ENCODE assay signal across 10 cellular contexts in the genomic region with DNA sequence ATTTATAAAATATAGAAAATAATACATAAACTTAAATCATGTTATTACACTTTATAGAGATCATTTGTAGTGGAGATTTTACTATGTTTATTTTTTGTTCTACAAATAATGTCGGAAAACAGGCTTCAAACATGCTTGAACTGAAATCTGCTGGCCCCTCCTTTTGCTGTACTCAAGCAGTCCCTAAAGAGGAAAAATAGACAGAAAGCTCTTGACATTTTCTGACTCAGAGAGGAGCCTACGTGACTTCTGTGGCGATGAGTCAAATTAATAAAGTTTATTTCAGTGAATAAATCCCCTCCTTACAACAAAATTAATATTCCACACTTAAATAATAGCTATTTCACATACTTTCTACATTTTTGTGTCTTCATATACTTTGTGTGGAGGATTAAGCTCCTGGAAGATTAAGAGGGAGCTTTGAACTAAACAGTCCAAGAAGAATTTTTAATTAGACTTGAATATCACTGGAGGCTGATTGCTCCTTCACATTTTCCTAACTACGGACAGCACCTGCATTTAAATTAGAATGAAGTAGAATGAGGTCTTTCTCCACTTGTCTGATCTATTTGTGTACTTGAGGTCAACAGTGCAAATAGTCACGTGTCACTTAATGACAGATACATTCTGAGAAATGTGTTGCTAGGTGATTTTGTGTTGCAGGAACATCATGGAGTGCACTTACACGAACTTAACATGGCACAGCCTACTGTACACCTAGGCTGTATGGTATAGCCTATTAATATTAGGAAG. TPM values are rescaled to one million over a fixed set of nuclear protein-coding genes. Genes with fewer than 3 reads are reported as not detected.
DNase-seq lines count a peak whose midpoint lies in the region; ATAC-seq, FAIRE-seq and TF ChIP-seq lines count a peak whose summit lies in the region.
"Had no signal": no experiment of that assay in that cellular context is flagged by ENCODE, and none has a peak within 500 bp of the region (broad histone marks: within the 10 kb centered on the region; RNA-seq: fewer than 3 reads in every experiment).

No MANE protein-coding gene starts in this region.

- intact Hi-C loops in kidney (cut with DNase I), result no loop called here

- H3K36me3 Mint-ChIP-seq in naive B cell (peaks cover 1 to 8% of the 10 kb centered on the region in 2 donors), H9 (ENCODE audit: insufficient read depth in 1 of 3, low read depth in 3 of 3) (no peaks in the 10 kb centered on the region)

- no peaks in the 10 kb centered on the region for H3K79me2 ChIP-seq in OCI-LY3 (ENCODE audit: low read length)
- H3K79me2 ChIP-seq in H9 (ENCODE audit: insufficient read depth, low read length), result no peaks in the 10 kb centered on the region

- no peak overlapping the region for H2BK15ac ChIP-seq in H9 (ENCODE audit: low read depth, low read length)
- no peak overlapping the region for H2BK15ac ChIP-seq in neuronal stem cell (ENCODE audit: low read length)

- DNase-seq in GM13976 (ENCODE audit: low spot score) (peak; percentile 51), naive B cell (no peak), H9 (no peak), kidney (no peak), neuronal stem cell (ENCODE audit: low spot score) (no peak)
- no peak for DNase-seq in activated CD8-positive, alpha-beta memory T cell treated with anti-CD3 and anti-CD28 coated beads for 24 hours
- DNase-seq: stimulated activated CD4-positive, alpha-beta T cell treated with anti-CD3 and anti-CD28 coated beads, Interleukin-15, amount 100 ng/mL, for 24 hours had no signal

- no peak overlapping the region for H3K27ac Mint-ChIP-seq in naive B cell
- H3K27ac Mint-ChIP-seq in H9, result no peak overlapping the region

- no peak for FAIRE-seq in kidney (lab: Jason Lieb, UNC)

- TF ChIP-seq CTCF in GM13976 (IDR thresholded peaks at IDR 0.05; ENCODE audit: borderline replicate concordance, control extremely low read depth, extremely low read depth, insufficient read depth, missing control alignments) (no peak), OCI-LY3 (IDR thresholded peaks at IDR 0.05; ENCODE audit: low read depth, low read length) (no peak), H9 (conservative IDR thresholded peaks at IDR 0.05) (no peak), kidney (IDR thresholded peaks at IDR 0.05; ENCODE audit: borderline replicate concordance, extremely low read depth, insufficient read depth) (no peak)

- peaks cover 20% of the 10 kb centered on the region for H3K4me1 ChIP-seq in OCI-LY3 (ENCODE audit: low read length)
- no peaks in the 10 kb centered on the region for H3K4me1 ChIP-seq in H9 (ENCODE audit: insufficient read depth, low read length)
- no peaks in the 10 kb centered on the region for H3K4me1 ChIP-seq in kidney (ENCODE audit: control insufficient read depth in 1 of 2, insufficient read depth in 1 of 2, low read depth in 1 of 2, low read length in 2 of 2)
- peaks cover 0 to 3% of the 10 kb centered on the region in 2 donors for H3K4me1 ChIP-seq in neuronal stem cell (ENCODE audit: control insufficient read depth in 2 of 2, insufficient read depth in 1 of 2, low read depth in 1 of 2, low read length in 2 of 2)

- H3K9me3 ChIP-seq in OCI-LY3 (ENCODE audit: insufficient read depth, low read length) (no peaks in the 10 kb centered on the region), H9 (ENCODE audit: control insufficient read depth, low read depth, low read length) (no peaks in the 10 kb centered on the region), kidney (ENCODE audit: control insufficient read depth in 1 of 2, low read length in 2 of 2) (no peaks in the 10 kb centered on the region), neuronal stem cell (replicated peaks in 1 of 2; ENCODE audit: control insufficient read depth in 2 of 2, insufficient read depth in 1 of 2, low read depth in 1 of 2, low read length in 2 of 2) (no peaks in the 10 kb centered on the region)

- H2AK5ac ChIP-seq in H9 (ENCODE audit: insufficient read length, low read length), result no peak overlapping the region
- H2AK5ac ChIP-seq in neuronal stem cell (ENCODE audit: low read depth, low read length), result no peak overlapping the region

- H3K27me3 ChIP-seq in OCI-LY3 (ENCODE audit: low read depth, low read length), result peaks cover 13% of the 10 kb centered on the region; the same call in 1 of the 2 replicates
- H3K27me3 ChIP-seq in H9 (ENCODE audit: insufficient read depth, low read length), result peaks cover 6% of the 10 kb centered on the region; the same call in 1 of the 2 replicates
- peaks cover 0 to 4% (median 0%) of the 10 kb centered on the region in 3 experiments for H3K27me3 ChIP-seq in neuronal stem cell (ENCODE audit: control insufficient read depth in 3 of 3, insufficient read depth in 3 of 3, low read depth in 1 of 3, low read length in 3 of 3)

- H3K4ac ChIP-seq in H9 (ENCODE audit: low read depth, low read length), result no peak overlapping the region
- H3K4ac ChIP-seq in neuronal stem cell (ENCODE audit: low read length), result no peak overlapping the region

- peak; percentile 32 to 65 for ATAC-seq in naive B cell (ENCODE audit: low read depth in 2 of 2)

- H3K18ac ChIP-seq in H9 (ENCODE audit: insufficient read length, low read depth, low read length), result no peak overlapping the region
- no peak overlapping the region for H3K18ac ChIP-seq in neuronal stem cell (ENCODE audit: low read length)

- in situ Hi-C loops in GM13976 (cut with MboI; ENCODE audit: low sequenced_read_pairs, unreplicated experiment), result no loop called here

- H3K9me3 Mint-ChIP-seq in naive B cell (peaks cover 0 to 3% (median 0%) of the 10 kb centered on the region in 7 donors), H9 (no peaks in the 10 kb centered on the region)

- H3K14ac ChIP-seq in H9 (ENCODE audit: insufficient read depth, low read length) (no peak overlapping the region), neuronal stem cell (ENCODE audit: low read length) (no peak overlapping the region)

- H3K9ac ChIP-seq in OCI-LY3 (ENCODE audit: low read length) (no peak overlapping the region), H9 (ENCODE audit: extremely low read depth, insufficient read length, low read length) (no peak overlapping the region), kidney (ENCODE audit: low read length in 2 of 2) (no peak overlapping the region), neuronal stem cell (ENCODE audit: low read depth, low read length, poor library complexity) (no peak overlapping the region)

- H4K91ac ChIP-seq in H9 (ENCODE audit: insufficient read length, low read depth, low read length) (no peak overlapping the region), neuronal stem cell (ENCODE audit: low read depth, low read length, poor library complexity) (no peak overlapping the region)

- H4K5ac ChIP-seq in H9 (ENCODE audit: insufficient read length, low read depth, low read length), result no peak overlapping the region

- no peak overlapping the region for H2BK20ac ChIP-seq in H9 (ENCODE audit: low read depth, low read length, poor library complexity, severe bottlenecking)

- no peak overlapping the region for H3K56ac ChIP-seq in H9 (ENCODE audit: insufficient read length, low read depth, low read length)

- H3K79me1 ChIP-seq in H9 (ENCODE audit: insufficient read depth, low read depth, low read length, poor library complexity, severe bottlenecking) (no peaks in the 10 kb centered on the region), neuronal stem cell (ENCODE audit: low read depth, low read length) (no peaks in the 10 kb centered on the region)

- H3T11ph ChIP-seq in H9 (ENCODE audit: low read length), result no peak overlapping the region

- WGBS in H9 (ENCODE audit: extremely low coverage, insufficient read length, low lambda C conversion rate), result no CpG with 5 or more reads among the region's 6 CpGs
- no CpG with 5 or more reads among the region's 6 CpGs for WGBS in neuronal stem cell (ENCODE audit: extremely low coverage in 2 of 2, insufficient read length in 2 of 2, insufficient replicate concordance in 1 of 2), 2 donors

- H3K27me3 Mint-ChIP-seq in naive B cell (peaks cover 7 to 20% (median 20%) of the 10 kb centered on the region in 3 donors), H9 (ENCODE audit: low read depth) (peaks cover 33% of the 10 kb centered on the region)

- H3K36me3 ChIP-seq in OCI-LY3 (replicated peaks; ENCODE audit: low read depth, low read length), result no peaks in the 10 kb centered on the region
- no peaks in the 10 kb centered on the region for H3K36me3 ChIP-seq in kidney (ENCODE audit: control insufficient read depth in 1 of 2, insufficient read depth in 2 of 2, low read length in 2 of 2)
- no peaks in the 10 kb centered on the region for H3K36me3 ChIP-seq in neuronal stem cell (replicated peaks in 1 of 2; ENCODE audit: control insufficient read depth in 2 of 2, insufficient read depth in 2 of 2, low read length in 2 of 2)

- H3K23ac ChIP-seq in H9 (ENCODE audit: insufficient read length, low read depth, low read length) (no peak overlapping the region), neuronal stem cell (ENCODE audit: low read depth, low read length, poor library complexity) (no peak overlapping the region)

- no peaks in the 10 kb centered on the region for H3K23me2 ChIP-seq in H9 (ENCODE audit: insufficient read length, low read depth, low read length, poor library complexity, severe bottlenecking)

- peak overlapping the region; percentile 44 for H3K4me2 ChIP-seq in OCI-LY3 (ENCODE audit: low read length)
- no peak overlapping the region for H3K4me2 ChIP-seq in H9 (ENCODE audit: insufficient read depth, insufficient read length, low read length)
- no peak overlapping the region for H3K4me2 ChIP-seq in neuronal stem cell (ENCODE audit: insufficient read depth, low read length, poor library complexity, severe bottlenecking)

- H3K4me3 ChIP-seq in OCI-LY3 (ENCODE audit: low read length) (no peak overlapping the region), kidney (ENCODE audit: low read length in 2 of 2) (no peak overlapping the region), neuronal stem cell (ENCODE audit: low read length in 2 of 2) (no peak overlapping the region)

- H2BK5ac ChIP-seq in H9 (ENCODE audit: insufficient read length, low read length) (no peak overlapping the region), neuronal stem cell (ENCODE audit: low read length) (no peak overlapping the region)

- H2BK12ac ChIP-seq in H9 (ENCODE audit: insufficient read length, low read depth, low read length), result no peak overlapping the region
- H2BK12ac ChIP-seq in neuronal stem cell (ENCODE audit: low read length), result no peak overlapping the region

- no peak for TF ChIP-seq RAD21 in Ishikawa (IDR thresholded peaks at IDR 0.05; ENCODE audit: low read depth)

- H2AFZ ChIP-seq in OCI-LY3 (ENCODE audit: low read depth, low read length), result peak overlapping the region; percentile 70; the same call in 1 of the 2 replicates
- H2AFZ ChIP-seq in H9 (ENCODE audit: low read length), result no peak overlapping the region
- no peak overlapping the region for H2AFZ ChIP-seq in neuronal stem cell (ENCODE audit: low read length)

- H3K4me1 Mint-ChIP-seq in naive B cell, result peaks cover 0 to 3% (median 0%) of the 10 kb centered on the region in 3 donors
- H3K4me1 Mint-ChIP-seq in H9, result peaks cover 31 to 34% of the 10 kb centered on the region in 2 experiments

- H4K20me1 ChIP-seq in OCI-LY3 (ENCODE audit: insufficient read depth, low read length) (no peaks in the 10 kb centered on the region), H9 (ENCODE audit: control insufficient read depth, insufficient read depth, insufficient read length) (no peaks in the 10 kb centered on the region)

- no peak for TF ChIP-seq EP300 in Ishikawa (IDR thresholded peaks at IDR 0.05; ENCODE audit: borderline replicate concordance)

- H3K4me3 Mint-ChIP-seq in naive B cell (no peak overlapping the region), H9 (no peak overlapping the region)

- H3K27ac ChIP-seq in OCI-LY3 (ENCODE audit: low read length) (peak overlapping the region; percentile 14; the same call in 1 of the 2 replicates), H9 (ENCODE audit: insufficient read length, low read depth, low read length) (no peak overlapping the region), kidney (ENCODE audit: low read depth in 2 of 2, low read length in 2 of 2) (no peak overlapping the region), neuronal stem cell (replicated peaks; ENCODE audit: low read length) (no peak overlapping the region)

- no peak overlapping the region for H2BK120ac ChIP-seq in H9 (ENCODE audit: low read depth, low read length, poor library complexity, severe bottlenecking)
- H2BK120ac ChIP-seq in neuronal stem cell (ENCODE audit: low read depth, low read length), result no peak overlapping the region

- H4K8ac ChIP-seq in H9 (replicated peaks; ENCODE audit: insufficient read length, low read depth, low read length) (no peak overlapping the region), neuronal stem cell (ENCODE audit: low read depth, low read length) (no peak overlapping the region)

RNA-seq across cellular contexts. Expression of a gene that starts 1.7 kb away (rescaled TPM):
- polyA plus RNA-seq in naive B cell (ENCODE audit: low read depth in 6 of 6) (1 to 10 TPM in 5 of 6 donors, not detected in 1; 2.2 to 5.6 (median 2.6) TPM), kidney (ENCODE audit: insufficient read depth, low read depth, low replicate concordance) (not detected)
- total RNA-seq in H9 (2021) (not detected in 2 replicates), kidney (1.4 TPM)
- not detected for polyA plus RNA-seq in neuronal stem cell (2013, experiment 1 of 2)
- polyA plus RNA-seq in neuronal stem cell (2013, experiment 2 of 2), result not detected
- total RNA-seq: SK-MEL-5 had no signal

RNA-seq across cellular contexts. Expression of a gene that starts 47.2 kb away (rescaled TPM):
- not detected for polyA plus RNA-seq in naive B cell (ENCODE audit: low read depth in 6 of 6)
- not detected in 2 replicates for total RNA-seq in H9 (2021)
- not detected for total RNA-seq in kidney
- not detected for polyA plus RNA-seq in kidney (ENCODE audit: insufficient read depth, low read depth, low replicate concordance)
- not detected for polyA plus RNA-seq in neuronal stem cell (2013, experiment 1 of 2)
- polyA plus RNA-seq in neuronal stem cell (2013, experiment 2 of 2), result not detected
- total RNA-seq: SK-MEL-5 had no signal
